8 cellular contexts compared by ENCODE assay signal in the genomic region with DNA sequence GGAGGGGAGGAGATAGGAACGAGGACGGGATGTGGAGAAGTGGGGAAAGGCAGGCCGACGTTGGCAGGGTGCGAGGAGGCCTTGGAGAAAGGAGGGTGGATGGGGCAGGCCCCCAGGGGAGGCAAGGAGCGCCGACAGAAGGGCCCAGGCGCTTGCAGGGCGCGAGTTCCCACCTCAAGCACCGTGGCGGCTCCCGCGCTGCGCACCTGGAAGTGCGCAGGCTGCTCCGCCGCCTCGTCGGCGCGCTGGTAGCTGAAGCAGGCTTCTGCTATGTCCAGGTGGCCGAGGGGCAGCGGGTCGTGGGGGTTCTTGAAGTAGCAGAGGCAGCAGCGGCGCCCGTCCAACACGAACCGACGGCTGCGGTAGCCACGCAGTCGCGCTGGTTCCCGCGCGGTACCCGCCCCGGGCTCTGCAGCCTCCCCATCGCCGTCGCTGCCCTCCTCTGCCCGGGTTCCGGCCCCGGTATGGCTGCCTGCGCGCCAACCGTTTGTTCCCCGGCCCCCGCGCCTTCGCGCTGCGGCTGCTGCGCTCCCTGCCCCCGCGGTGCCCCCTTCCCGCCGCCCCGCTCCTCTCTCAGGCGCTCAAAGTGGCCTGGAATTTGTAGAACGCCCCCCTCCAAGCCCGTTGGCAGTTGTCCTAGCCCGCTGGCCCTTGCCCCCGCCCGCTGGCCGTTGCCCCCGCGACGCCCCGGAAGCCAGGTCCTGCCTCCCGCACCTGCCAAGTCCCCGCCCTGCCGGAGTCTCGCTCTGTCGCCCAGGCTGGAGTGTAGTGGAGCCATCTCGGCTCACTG. TPM values are rescaled to one million over a fixed set of nuclear protein-coding genes. Genes with fewer than 3 reads are reported as not detected.
DNase-seq lines count a peak whose midpoint lies in the region; ATAC-seq and TF ChIP-seq lines count a peak whose summit lies in the region.

No MANE protein-coding gene starts in this region.

- H3K27me3 ChIP-seq in left lung = no peaks in the 10 kb centered on the region

- peak overlapping the region; percentile 67 for H3K4me3 ChIP-seq in WI38 (ENCODE audit: low read depth, low read length)
- H3K4me3 ChIP-seq in left lung = peak overlapping the region; percentile 52 to 83

- peaks cover 3 to 21% of the 10 kb centered on the region in 2 donors for H3K4me1 ChIP-seq in left lung

- peak overlapping the region; percentile 46 to 66 for H3K27ac ChIP-seq in left lung

- intact Hi-C loops in left lung (cut with DNase I) = no loop called here

- no peaks in the 10 kb centered on the region for H3K36me3 ChIP-seq in left lung

- DNase-seq in NCI-H1436 (lab: John Stamatoyannopoulos, UW) (peak; percentile 50), NCI-H1436 treated with DMSO at 0.1 percent for 48 hours (lab: John Stamatoyannopoulos, UW) (no peak), NCI-H1417 (lab: John Stamatoyannopoulos, UW) (peak; percentile 76 to 96 (median 94)), left lung (peak; percentile 86 to 94)
- peak; percentile 75 for DNase-seq in central memory CD4-positive, alpha-beta T cell
- DNase-seq in stimulated activated CD4-positive, alpha-beta T cell treated with anti-CD3 and anti-CD28 coated beads, Interleukin-4, amount 100 ng/mL, for 24 hours = peak; percentile 76

- ATAC-seq in HG02840 (IDR thresholded peaks at IDR 0.05; ENCODE audit: low FRiP score, unreplicated experiment) (peak; percentile 76), left lung (peak; percentile 92)

- H3K9me3 ChIP-seq in left lung = no peaks in the 10 kb centered on the region

- no peak for TF ChIP-seq CTCF in WI38 (IDR thresholded peaks at IDR 0.05; ENCODE audit: low read depth, low read length)
- no peak for TF ChIP-seq CTCF in left lung (IDR thresholded peaks at IDR 0.05)

RNA-seq across cellular contexts. Expression of a gene that starts 1.1 kb away (rescaled TPM):
- total RNA-seq in left lung = 10 to 100 TPM; 18.4 to 25.1 TPM

RNA-seq across cellular contexts. Expression of a gene that starts 56.9 kb away (rescaled TPM):
- 10 to 100 TPM; 26.9 to 33.0 TPM for total RNA-seq in left lung
